In genomic region chr14:52124791-52125661, GRCh38 we compare ENCODE assay signal across 11 cellular contexts. TPM values are rescaled to one million over a fixed set of nuclear protein-coding genes. Genes with fewer than 3 reads are reported as not detected.
DNase-seq lines count a peak whose midpoint lies in the region; ATAC-seq and TF ChIP-seq lines count a peak whose summit lies in the region.
"Had no signal": no experiment of that assay in that cellular context is flagged by ENCODE, and none has a peak within 500 bp of the region (broad histone marks: within the 10 kb centered on the region; RNA-seq: fewer than 3 reads in every experiment).

No MANE protein-coding gene starts in this region.

- ATAC-seq in HG03039 (IDR thresholded peaks at IDR 0.05; ENCODE audit: unreplicated experiment) (no peak), HG02610 (IDR thresholded peaks at IDR 0.05; ENCODE audit: unreplicated experiment) (no peak)

- H3K27ac ChIP-seq in subcutaneous abdominal adipose tissue (ENCODE audit: low read depth, low read length), result peak overlapping the region; percentile 47

- in situ Hi-C loops in astrocyte of the spinal cord (cut with HindIII; ENCODE audit: low sequenced_read_pairs), result no loop called here

- no peak for TF ChIP-seq CTCF in HFFc6 (IDR thresholded peaks at IDR 0.05)
- no peak for TF ChIP-seq CTCF in astrocyte of the spinal cord (IDR thresholded peaks at IDR 0.05; ENCODE audit: low read depth, low read length)

- peaks cover 2% of the 10 kb centered on the region; the same call in 1 of the 2 replicates for H3K27me3 Mint-ChIP-seq in HFFc6 (ENCODE audit: insufficient read depth)

- H3K9me3 ChIP-seq in subcutaneous abdominal adipose tissue (ENCODE audit: control insufficient read depth in 5 of 5, low read length in 5 of 5), result no peaks in the 10 kb centered on the region

- no peaks in the 10 kb centered on the region for H3K27me3 ChIP-seq in subcutaneous abdominal adipose tissue (ENCODE audit: control insufficient read depth in 5 of 5, insufficient read depth in 4 of 5, low read length in 5 of 5)

- peak; percentile 84 for DNase-seq in HFFc6
- DNase-seq in astrocyte of the spinal cord (ENCODE audit: low read depth, low spot score), result peak; percentile 54
- peak; percentile 78 for DNase-seq in iPS DF 4.7 (ENCODE audit: extremely low read depth, low spot score)
- DNase-seq in mesenteric fat pad (ENCODE audit: low spot score), result no peak
- DNase-seq: activated gamma-delta T cell; SHP77; stimulated activated CD8-positive, alpha-beta memory T cell treated with anti-CD3 and anti-CD28 coated beads, Interleukin-4, amount 100 ng/mL, for 48 hours had no signal

- no peaks in the 10 kb centered on the region for H3K36me3 ChIP-seq in subcutaneous abdominal adipose tissue (ENCODE audit: control insufficient read depth in 5 of 5, insufficient read depth in 5 of 5, low read length in 5 of 5)

- peak overlapping the region; percentile 96 for H3K27ac Mint-ChIP-seq in HFFc6
- H3K27ac Mint-ChIP-seq: memory B cell had no signal

- H3K4me3 Mint-ChIP-seq in HFFc6, result peak overlapping the region; percentile 53
- H3K4me3 Mint-ChIP-seq: memory B cell had no signal

- H3K9me3 Mint-ChIP-seq in HFFc6, result no peaks in the 10 kb centered on the region

- H3K4me3 ChIP-seq in astrocyte of the spinal cord (ENCODE audit: low read depth, low read length) (no peak overlapping the region), subcutaneous abdominal adipose tissue (ENCODE audit: low read depth in 1 of 5, low read length in 5 of 5) (no peak overlapping the region)

- H3K9ac ChIP-seq in subcutaneous abdominal adipose tissue (ENCODE audit: low read length in 5 of 5), result no peak overlapping the region

- H3K4me1 ChIP-seq in subcutaneous abdominal adipose tissue (ENCODE audit: control insufficient read depth in 5 of 5, insufficient read depth in 5 of 5, low read length in 5 of 5), result peaks cover 2 to 23% (median 15%) of the 10 kb centered on the region in 5 donors

- H3K4me1 Mint-ChIP-seq in HFFc6 (ENCODE audit: low read depth), result peaks cover 41% of the 10 kb centered on the region

- no peaks in the 10 kb centered on the region for H3K36me3 Mint-ChIP-seq in HFFc6 (ENCODE audit: low read depth)
- H3K36me3 Mint-ChIP-seq: memory B cell had no signal

RNA-seq across cellular contexts. Expression of gene NID2, which starts 56.2 kb away (rescaled TPM):
- total RNA-seq in HFFc6 (2021; fragmentation: NEBNext Ultra II Directional; extraction: Animal tissue kit (Norgen Biotek cat#: 25700)), result 100 to 1,000 TPM in 5 of 6 experiments, 10 to 100 TPM in 1; 97.3 to 125 (median 113) TPM
- 66.2 TPM for total RNA-seq in mesenteric fat pad
